Comparison of ENCODE assay signal across 29 cellular contexts in genomic region chr10:100793055-100793454, GRCh38. TPM values are rescaled to one million over a fixed set of nuclear protein-coding genes. Genes with fewer than 3 reads are reported as not detected.
A peak's percentile ranks its signal among the peaks of the same experiment; 100 is the strongest.
DNase-seq lines count a peak whose midpoint lies in the region; ATAC-seq and TF ChIP-seq lines count a peak whose summit lies in the region.
"Had no signal": no experiment of that assay in that cellular context is flagged by ENCODE, and none has a peak within 500 bp of the region (broad histone marks: within the 10 kb centered on the region; RNA-seq: fewer than 3 reads in every experiment).

No MANE protein-coding gene starts in this region.

- no peaks in the 10 kb centered on the region for H3K36me3 ChIP-seq in H7 (replicated peaks; ENCODE audit: control insufficient read depth, insufficient read depth, low read length)
- H3K36me3 ChIP-seq in endodermal cell (ENCODE audit: control insufficient read depth, insufficient read depth, low read length) = no peaks in the 10 kb centered on the region
- no peaks in the 10 kb centered on the region for H3K36me3 ChIP-seq in upper lobe of right lung
- H3K36me3 ChIP-seq: SJCRH30 had no signal

- no peak overlapping the region for H3K27ac ChIP-seq in endodermal cell (ENCODE audit: low read depth, low read length)
- no peak overlapping the region for H3K27ac ChIP-seq in upper lobe of right lung
- H3K27ac ChIP-seq: A549, C4-2B, PC-9, SJCRH30 had no signal

- H3K4me1 ChIP-seq in endodermal cell (ENCODE audit: control insufficient read depth, insufficient read depth, low read length) (no peaks in the 10 kb centered on the region), upper lobe of right lung (no peaks in the 10 kb centered on the region)
- H3K4me1 ChIP-seq: A549, Caco-2, SJCRH30 had no signal

- H3K9ac ChIP-seq in endodermal cell (ENCODE audit: extremely low read depth, low read length, poor library complexity, severe bottlenecking) = no peak overlapping the region

- H3K36me3 Mint-ChIP-seq in endodermal cell (ENCODE audit: low read depth) (no peaks in the 10 kb centered on the region), nephron (ENCODE audit: low read depth) (peaks cover 26% of the 10 kb centered on the region)
- H3K36me3 Mint-ChIP-seq: CD8-positive, alpha-beta T cell had no signal

- H3K4me3 ChIP-seq in H7 (ENCODE audit: insufficient read depth, low read depth, low read length) (no peak overlapping the region), endodermal cell (ENCODE audit: low read length) (no peak overlapping the region), upper lobe of right lung (no peak overlapping the region)
- H3K4me3 ChIP-seq: A549, PC-9, SJCRH30 had no signal

- no peak overlapping the region for H3K4me3 Mint-ChIP-seq in endodermal cell
- H3K4me3 Mint-ChIP-seq in nephron = no peak overlapping the region
- H3K4me3 Mint-ChIP-seq: CD8-positive, alpha-beta T cell had no signal

- ATAC-seq in upper lobe of right lung = no peak
- ATAC-seq in HG02870 (IDR thresholded peaks at IDR 0.05; ENCODE audit: unreplicated experiment) = no peak
- ATAC-seq: A549; CD8-positive, alpha-beta T cell; HepG2; Right ventricle myocardium inferior; SK-N-SH treated with all-trans-retinoic acid at 6 μM for 48 hours had no signal

- DNase-seq in H7 (peak; percentile 84), endodermal cell (peak; percentile 71), upper lobe of right lung (peak; percentile 23), NCI-H524 treated with DMSO at 0.1 percent for 48 hours (lab: John Stamatoyannopoulos, UW) (no peak)
- no peak for DNase-seq in activated CD8-positive, alpha-beta memory T cell treated with anti-CD3 and anti-CD28 coated beads, Interleukin-2, amount 50 U/mL, for 4 hours
- DNase-seq: AML-193; Caco-2; CD8-positive, alpha-beta T cell; DMS79; EL; GF-D8; Kasumi-1; NCI-H1092 treated with DMSO at 0.1 percent for 48 hours; NCI-H1436 treated with DMSO at 0.1 percent for 48 hours; NCI-H187 treated with DMSO at 0.1 percent for 48 hours; NCI-H2107; NCI-H446; PC-9; SJCRH30 had no signal

- peaks cover 92% of the 10 kb centered on the region for H3K27me3 Mint-ChIP-seq in endodermal cell (ENCODE audit: insufficient read depth)
- peaks cover 10% of the 10 kb centered on the region for H3K27me3 Mint-ChIP-seq in nephron (ENCODE audit: low read depth)

- H3K27me3 ChIP-seq in H7 (ENCODE audit: control insufficient read depth, insufficient read depth, low read length) (peaks cover 3% of the 10 kb centered on the region), endodermal cell (ENCODE audit: control insufficient read depth, insufficient read depth, low read length, poor library complexity, severe bottlenecking) (peaks cover 77% of the 10 kb centered on the region), upper lobe of right lung (peaks cover 17% of the 10 kb centered on the region)
- H3K27me3 ChIP-seq: SJCRH30 had no signal

- peak; percentile 35 for TF ChIP-seq CTCF in endodermal cell (conservative IDR thresholded peaks at IDR 0.05)
- no peak for TF ChIP-seq CTCF in nephron (IDR thresholded peaks at IDR 0.05; ENCODE audit: unreplicated experiment in 3 of 3)
- no peak for TF ChIP-seq CTCF in upper lobe of right lung (IDR thresholded peaks at IDR 0.05)

- no peaks in the 10 kb centered on the region for H3K9me3 Mint-ChIP-seq in endodermal cell
- no peaks in the 10 kb centered on the region for H3K9me3 Mint-ChIP-seq in nephron
- H3K9me3 Mint-ChIP-seq: CD8-positive, alpha-beta T cell had no signal

- no peaks in the 10 kb centered on the region for H3K9me3 ChIP-seq in endodermal cell (ENCODE audit: control insufficient read depth, low read length)
- H3K9me3 ChIP-seq in upper lobe of right lung = no peaks in the 10 kb centered on the region
- H3K9me3 ChIP-seq: A549, Caco-2, SJCRH30 had no signal

- H3K4me1 Mint-ChIP-seq in endodermal cell (peaks cover 15% of the 10 kb centered on the region), nephron (peaks cover 60% of the 10 kb centered on the region)

- H3K27ac Mint-ChIP-seq in endodermal cell (no peak overlapping the region), nephron (peak overlapping the region; percentile 30 to 87 (median 60))
- H3K27ac Mint-ChIP-seq: CD8-positive, alpha-beta T cell had no signal

- WGBS in endodermal cell (ENCODE audit: insufficient coverage in 1 of 2, insufficient read length in 1 of 2), 2 experiments = 43 to 69% methylated on average over 3 to 7 of the region's 7 CpGs

- intact Hi-C loops in upper lobe of right lung (cut with DNase I) = no loop called here

RNA-seq across cellular contexts. Expression of gene PAX2, which starts 47.7 kb away (rescaled TPM):
- 0.10 TPM in 1 of 2 replicates, not detected in the other for total RNA-seq in H7 (2014; rRNA removed; shearing (Covaris generic))
- total RNA-seq in endodermal cell (under 1 TPM; 0.93 to 0.99 TPM), upper lobe of right lung (not detected)
- 3.0 TPM for polyA plus RNA-seq in endodermal cell (2013, experiment 1 of 2)
- polyA plus RNA-seq in endodermal cell (2013, experiment 2 of 2) = 3.6 TPM
- total RNA-seq: CD8-positive, alpha-beta T cell; H4; HepG2; HT1080; PC-9; Right ventricle myocardium inferior; RPMI7951 had no signal
- polyA plus RNA-seq: HepG2 had no signal

Comparison
In these comparisons a context has a peak if more than half of its experiments do, and no peak if none do; other contexts are left out.
1. DNase-seq: peak in H7 (single experiment), endodermal cell (single experiment) and upper lobe of right lung (single experiment); none in activated CD8-positive, alpha-beta memory T cell treated with anti-CD3 and anti-CD28 coated beads, Interleukin-2, amount 50 U/mL, for 4 hours (single experiment) and NCI-H524 treated with DMSO at 0.1 percent for 48 hours (single experiment).